Comparison of ENCODE assay signal across 8 cellular contexts in genomic region chrX:135422810-135423168, GRCh38. TPM values are rescaled to one million over a fixed set of nuclear protein-coding genes. Genes with fewer than 3 reads are reported as not detected.
DNase-seq lines count a peak whose midpoint lies in the region; ATAC-seq and TF ChIP-seq lines count a peak whose summit lies in the region.
"Not testable (repeated sequence)": the region's sequence is repeated elsewhere in the genome, so short reads cannot be mapped to it uniquely, and the experiment has no call there.

No MANE protein-coding gene starts in this region.

- not testable (repeated sequence) for BruUV-seq in MCF 10A (replicated peaks; lab: Mats Ljungman, UMichigan)

- H3K9me3 ChIP-seq in HUES64 (ENCODE audit: insufficient read depth, low read depth, low read length); esophagus muscularis mucosa; iPS-20b (ENCODE audit: insufficient read depth, low read depth, low read length); neural cell (ENCODE audit: low read length): not testable (repeated sequence)

- not testable (repeated sequence) for H3K27ac Mint-ChIP-seq in CD14-positive monocyte; activated T-cell treated with anti-CD3 and anti-CD28 coated beads, Interleukin-2, amount 50 U/mL, for 24 hours; MCF 10A (ENCODE audit: low read depth, unreplicated experiment); stimulated activated naive CD8-positive, alpha-beta T cell treated with anti-CD3 and anti-CD28 coated beads, Interleukin-15, amount 100 ng/mL, for 72 hours

- H4K20me1 ChIP-seq in neural cell (ENCODE audit: insufficient read depth): not testable (repeated sequence)

- H3K4me3 Mint-ChIP-seq in CD14-positive monocyte (peak overlapping the region; percentile 58 to 69), MCF 10A (ENCODE audit: unreplicated experiment) (peak overlapping the region; percentile 33)
- H3K4me3 Mint-ChIP-seq in activated T-cell treated with anti-CD3 and anti-CD28 coated beads, Interleukin-2, amount 50 U/mL, for 24 hours: peak overlapping the region; percentile 35
- peak overlapping the region; percentile 29 to 66 for H3K4me3 Mint-ChIP-seq in stimulated activated naive CD8-positive, alpha-beta T cell treated with anti-CD3 and anti-CD28 coated beads, Interleukin-15, amount 100 ng/mL, for 72 hours

- H3K27me3 Mint-ChIP-seq in CD14-positive monocyte (ENCODE audit: low read depth in 3 of 3): peaks cover 19 to 42% (median 26%) of the 10 kb centered on the region in 3 donors
- H3K27me3 Mint-ChIP-seq in activated T-cell treated with anti-CD3 and anti-CD28 coated beads, Interleukin-2, amount 50 U/mL, for 24 hours: peaks cover 36% of the 10 kb centered on the region
- peaks cover 23% of the 10 kb centered on the region for H3K27me3 Mint-ChIP-seq in MCF 10A (ENCODE audit: insufficient read depth, unreplicated experiment)
- H3K27me3 Mint-ChIP-seq in stimulated activated naive CD8-positive, alpha-beta T cell treated with anti-CD3 and anti-CD28 coated beads, Interleukin-15, amount 100 ng/mL, for 72 hours: not testable (repeated sequence)

- not testable (repeated sequence) for TF ChIP-seq EP300 in esophagus muscularis mucosa (IDR thresholded peaks at IDR 0.05); neural cell (conservative IDR thresholded peaks at IDR 0.05; ENCODE audit: poor library complexity, severe bottlenecking)

- intact Hi-C loops in CD14-positive monocyte (cut with micrococcal nuclease); MCF 10A (cut with micrococcal nuclease); esophagus muscularis mucosa (cut with DNase I): not testable (repeated sequence)

- not testable (repeated sequence) for DNase-seq in CD14-positive monocyte (ENCODE audit: low spot score); activated T-cell treated with anti-CD3 and anti-CD28 coated beads, Interleukin-2, amount 50 U/mL, for 24 hours; MCF 10A (ENCODE audit: unreplicated experiment); esophagus muscularis mucosa (ENCODE audit: extremely low spot score); stimulated activated naive CD8-positive, alpha-beta T cell treated with anti-CD3 and anti-CD28 coated beads, Interleukin-15, amount 100 ng/mL, for 72 hours

- ATAC-seq in stimulated activated naive CD8-positive, alpha-beta T cell treated with anti-CD3 and anti-CD28 coated beads, Interleukin-15, amount 100 ng/mL, for 72 hours: not testable (repeated sequence)

- H3K27ac ChIP-seq in HUES64 (ENCODE audit: low read depth, low read length); esophagus muscularis mucosa (replicated peaks in 1 of 4); iPS-20b (ENCODE audit: low read length); neural cell (ENCODE audit: low read length): not testable (repeated sequence)

- H3K27me3 ChIP-seq in HUES64 (ENCODE audit: insufficient read depth, low read length); esophagus muscularis mucosa; iPS-20b (ENCODE audit: insufficient read depth, low read length); neural cell (ENCODE audit: insufficient read depth, low read depth, low read length): not testable (repeated sequence)

- H3K4me2 ChIP-seq in neural cell (ENCODE audit: low read length): not testable (repeated sequence)

- H3K79me2 ChIP-seq in neural cell (replicated peaks; ENCODE audit: insufficient read depth, low read length): not testable (repeated sequence)

- not testable (repeated sequence) for H3K36me3 ChIP-seq in HUES64 (ENCODE audit: insufficient read depth, low read length); esophagus muscularis mucosa; iPS-20b (ENCODE audit: insufficient read depth, low read depth, low read length); neural cell (ENCODE audit: insufficient read depth, low read length)

- H3K4me3 ChIP-seq in HUES64 (ENCODE audit: low read length) (peak overlapping the region; percentile 54), esophagus muscularis mucosa (peak overlapping the region in 3 of 4 donors; percentile 56 to 71 (median 61)), iPS-20b (ENCODE audit: low read length) (peak overlapping the region; percentile 59), neural cell (ENCODE audit: low read length) (peak overlapping the region; percentile 65)

- WGBS in HUES64: 10% methylated on average over 3 of the region's 10 CpGs
- 80% methylated on average over 10 of the region's 10 CpGs for WGBS in esophagus muscularis mucosa

- not testable (repeated sequence) for TF ChIP-seq RAD21 in neural cell (conservative IDR thresholded peaks at IDR 0.05)

- not testable (repeated sequence) for H3K4me1 Mint-ChIP-seq in CD14-positive monocyte; activated T-cell treated with anti-CD3 and anti-CD28 coated beads, Interleukin-2, amount 50 U/mL, for 24 hours (ENCODE audit: low read depth); MCF 10A (ENCODE audit: insufficient read depth, unreplicated experiment)
- H3K4me1 Mint-ChIP-seq in stimulated activated naive CD8-positive, alpha-beta T cell treated with anti-CD3 and anti-CD28 coated beads, Interleukin-15, amount 100 ng/mL, for 72 hours: peaks cover 10% of the 10 kb centered on the region

- not testable (repeated sequence) for H3K9ac ChIP-seq in HUES64 (ENCODE audit: low read depth, low read length); iPS-20b (ENCODE audit: low read depth, low read length)
- peak overlapping the region; percentile 54 for H3K9ac ChIP-seq in neural cell (ENCODE audit: low read length)

- POLR2A ChIA-PET in MCF 10A (lab: Yijun Ruan, JAX): not testable (repeated sequence)

- H3K9me2 ChIP-seq in neural cell (ENCODE audit: insufficient read depth, low read length): not testable (repeated sequence)

- H3K9me3 Mint-ChIP-seq in CD14-positive monocyte; activated T-cell treated with anti-CD3 and anti-CD28 coated beads, Interleukin-2, amount 50 U/mL, for 24 hours; MCF 10A (ENCODE audit: unreplicated experiment); stimulated activated naive CD8-positive, alpha-beta T cell treated with anti-CD3 and anti-CD28 coated beads, Interleukin-15, amount 100 ng/mL, for 72 hours: not testable (repeated sequence)

- not testable (repeated sequence) for H3K36me3 Mint-ChIP-seq in CD14-positive monocyte; activated T-cell treated with anti-CD3 and anti-CD28 coated beads, Interleukin-2, amount 50 U/mL, for 24 hours (ENCODE audit: low read depth); MCF 10A (ENCODE audit: insufficient read depth, unreplicated experiment)

- CTCF ChIA-PET in MCF 10A (lab: Yijun Ruan, JAX): not testable (repeated sequence)

- not testable (repeated sequence) for TF ChIP-seq CTCF in CD14-positive monocyte (IDR thresholded peaks at IDR 0.05); MCF 10A (IDR thresholded peaks at IDR 0.05; ENCODE audit: unreplicated experiment); esophagus muscularis mucosa (IDR thresholded peaks at IDR 0.05); neural cell (IDR thresholded peaks at IDR 0.05; ENCODE audit: poor library complexity, severe bottlenecking)

- not testable (repeated sequence) for TF ChIP-seq POLR2A in esophagus muscularis mucosa (IDR thresholded peaks at IDR 0.05; ENCODE audit: low read depth)

- H3F3A ChIP-seq in neural cell (ENCODE audit: insufficient read depth, low read length, poor library complexity, severe bottlenecking): not testable (repeated sequence)

- H2AFZ ChIP-seq in neural cell (ENCODE audit: low read depth, low read length): not testable (repeated sequence)

- H3K4me1 ChIP-seq in HUES64 (ENCODE audit: insufficient read depth, low read length); esophagus muscularis mucosa; iPS-20b (ENCODE audit: insufficient read depth, low read length): not testable (repeated sequence)

RNA-seq across cellular contexts. Expression of gene SMIM10L2A, which starts 1.0 kb away (rescaled TPM):
- not detected for polyA plus RNA-seq in CD14-positive monocyte
- 1.6 TPM for polyA plus RNA-seq in HUES64 (2013, experiment 1 of 2)
- polyA plus RNA-seq in HUES64 (2013, experiment 2 of 2): 2.6 TPM
- total RNA-seq in MCF 10A (2022): 0.16 and 0.20 TPM in 2 replicates
- total RNA-seq in esophagus muscularis mucosa: 1 to 10 TPM in 2 of 4 donors, under 1 TPM in 2; 0.83 to 1.6 (median 1.2) TPM
- polyA plus RNA-seq in neural cell: 4.7 and 5.4 TPM in 2 replicates
- polyA minus RNA-seq in neural cell: 10.0 and 11.7 TPM in 2 replicates
